In genomic region chr6:157150076-157150475, GRCh38 we compare ENCODE assay signal across 1 cellular context.
TF ChIP-seq lines count a peak whose summit lies in the region.

No MANE protein-coding gene starts in this region.

TF ChIP-seq in A549, 52 proteins besides CTCF, POLR2A, EP300 and RAD21 (continued from another document):
- TF ChIP-seq HES2 (IDR thresholded peaks at IDR 0.05) (no peak), ZC3H11A (IDR thresholded peaks at IDR 0.05) (no peak)
